In genomic region chr9:99187311-99187710, GRCh38 we compare ENCODE assay signal across 14 cellular contexts.
"Had no signal": no experiment of that assay in that cellular context is flagged by ENCODE, and none has a peak within 500 bp of the region (broad histone marks: within the 10 kb centered on the region; RNA-seq: fewer than 3 reads in every experiment).

No MANE protein-coding gene starts in this region.

- H3K27ac ChIP-seq: colonic mucosa, esophagus muscularis mucosa, left ventricle myocardium inferior, parathyroid adenoma, thyroid gland had no signal

- H3K9me3 Mint-ChIP-seq: activated CD8-positive, alpha-beta T cell treated with anti-CD3 and anti-CD28 coated beads for 36 hours; activated naive CD4-positive, alpha-beta T cell treated with anti-CD3 and anti-CD28 coated beads, Interleukin-2, amount 50 U/mL, for 72 hours; activated T-cell treated with anti-CD3 and anti-CD28 coated beads, Interleukin-2, amount 50 U/mL, for 72 hours; naive thymus-derived CD8-positive, alpha-beta T cell had no signal

- H3K36me3 ChIP-seq: colonic mucosa, esophagus muscularis mucosa, left ventricle myocardium inferior, thyroid gland had no signal

- DNase-seq: activated CD4-positive, alpha-beta T cell treated with anti-CD3 and anti-CD28 coated beads for 48 hours; activated CD8-positive, alpha-beta T cell treated with anti-CD3 and anti-CD28 coated beads for 36 hours; activated gamma-delta T cell; activated T-cell treated with anti-CD3 and anti-CD28 coated beads, Interleukin-2, amount 50 U/mL, for 72 hours; colonic mucosa; left ventricle myocardium inferior; mucosa of descending colon; naive thymus-derived CD8-positive, alpha-beta T cell; stimulated activated CD4-positive, alpha-beta T cell treated with anti-CD3 and anti-CD28 coated beads, Interleukin-12 subunit alpha, Interleukin-12 subunit beta, amount 100 ng/mL, for 4 hours; stimulated activated CD4-positive, alpha-beta T cell treated with anti-CD3 and anti-CD28 coated beads, Interleukin-2, amount 100 ng/mL, for 24 hours; thyroid gland had no signal

- H2AFZ ChIP-seq: parathyroid adenoma had no signal

- H3K9me3 ChIP-seq: colonic mucosa, esophagus muscularis mucosa, left ventricle myocardium inferior, mucosa of descending colon, thyroid gland had no signal

- H3K79me2 ChIP-seq: parathyroid adenoma had no signal

- H3K27me3 ChIP-seq: colonic mucosa, esophagus muscularis mucosa, thyroid gland had no signal

- H3K36me3 Mint-ChIP-seq: activated naive CD4-positive, alpha-beta T cell treated with anti-CD3 and anti-CD28 coated beads, Interleukin-2, amount 50 U/mL, for 72 hours; naive thymus-derived CD8-positive, alpha-beta T cell had no signal

- H3K4me1 ChIP-seq: parathyroid adenoma had no signal

- H3K4me3 Mint-ChIP-seq: activated CD8-positive, alpha-beta T cell treated with anti-CD3 and anti-CD28 coated beads for 36 hours; activated T-cell treated with anti-CD3 and anti-CD28 coated beads, Interleukin-2, amount 50 U/mL, for 72 hours had no signal

- ATAC-seq: activated CD8-positive, alpha-beta T cell treated with anti-CD3 and anti-CD28 coated beads for 36 hours; activated naive CD4-positive, alpha-beta T cell treated with anti-CD3 and anti-CD28 coated beads, Interleukin-2, amount 50 U/mL, for 72 hours; activated T-cell treated with anti-CD3 and anti-CD28 coated beads, Interleukin-2, amount 50 U/mL, for 72 hours; mucosa of descending colon; naive thymus-derived CD8-positive, alpha-beta T cell had no signal

- H3K4me3 ChIP-seq: colonic mucosa, esophagus muscularis mucosa, left ventricle myocardium inferior, mucosa of descending colon, thyroid gland had no signal

- H3K9ac ChIP-seq: parathyroid adenoma had no signal

- H3K27ac Mint-ChIP-seq: activated CD8-positive, alpha-beta T cell treated with anti-CD3 and anti-CD28 coated beads for 36 hours; activated naive CD4-positive, alpha-beta T cell treated with anti-CD3 and anti-CD28 coated beads, Interleukin-2, amount 50 U/mL, for 72 hours had no signal
